Comparison of ENCODE assay signal across 8 cellular contexts in genomic region chr10:94279835-94280709, GRCh38.
DNase-seq lines count a peak whose midpoint lies in the region; ATAC-seq, FAIRE-seq and TF ChIP-seq lines count a peak whose summit lies in the region.

No MANE protein-coding gene starts in this region.

- H3K36me3 ChIP-seq in Loucy (ENCODE audit: insufficient read depth, low read length) (no peaks in the 10 kb centered on the region), K562 (ENCODE audit: control insufficient read depth, insufficient read depth, low read length) (no peaks in the 10 kb centered on the region)

- H3K4me1 ChIP-seq in Loucy (ENCODE audit: insufficient read depth, low read length, poor library complexity, severe bottlenecking) = no peaks in the 10 kb centered on the region
- H3K4me1 ChIP-seq in K562 (replicated peaks in 1 of 2; ENCODE audit: control insufficient read depth in 2 of 2, insufficient read depth in 2 of 2, low read length in 2 of 2) = no peaks in the 10 kb centered on the region

- intact Hi-C loops in K562 (cut with micrococcal nuclease) = loop anchor here (2.0 kb wide), 2 partner anchors 41 to 165 kb away; no protein-coding TSS in a partner anchor

- H3K9ac ChIP-seq in Loucy (ENCODE audit: low read depth, low read length, poor library complexity, severe bottlenecking) (no peak overlapping the region), K562 (ENCODE audit: insufficient read depth in 1 of 2, low read depth in 2 of 2, low read length in 2 of 2) (no peak overlapping the region)

- H3K27me3 ChIP-seq in Loucy (ENCODE audit: insufficient read depth, low read length, poor library complexity, severe bottlenecking) = no peaks in the 10 kb centered on the region
- no peaks in the 10 kb centered on the region for H3K27me3 ChIP-seq in K562 (ENCODE audit: control insufficient read depth in 2 of 2, insufficient read depth in 2 of 2, low read length in 2 of 2)

- H2AFZ ChIP-seq in Loucy (ENCODE audit: low read length) (peak overlapping the region; percentile 55), K562 (ENCODE audit: low read depth, low read length) (no peak overlapping the region)

- ATAC-seq in GM21515 (IDR thresholded peaks at IDR 0.05; ENCODE audit: unreplicated experiment) (peak; percentile 83), K562 (peak; percentile 91), HG03025 (IDR thresholded peaks at IDR 0.05; ENCODE audit: low FRiP score, unreplicated experiment) (no peak)

- POLR2A ChIA-PET in K562 (lab: Yijun Ruan, JAX) = no interaction called here

- TF ChIP-seq POLR2A in K562 (conservative IDR thresholded peaks at IDR 0.05) = no peak

- no peaks in the 10 kb centered on the region for H4K20me1 ChIP-seq in Loucy (ENCODE audit: insufficient read depth, low read length, poor library complexity, severe bottlenecking)
- H4K20me1 ChIP-seq in K562 (replicated peaks; ENCODE audit: control insufficient read depth, insufficient read depth, low read length) = no peaks in the 10 kb centered on the region

- H3K9me2 ChIP-seq in Loucy (replicated peaks; ENCODE audit: low read depth, low read length) = no peaks in the 10 kb centered on the region

- H3K79me2 ChIP-seq in Loucy (ENCODE audit: insufficient read depth, low read length) (no peaks in the 10 kb centered on the region), K562 (ENCODE audit: control insufficient read depth, insufficient read depth, low read length) (no peaks in the 10 kb centered on the region)

- H3F3A ChIP-seq in Loucy (ENCODE audit: low read depth) = no peaks in the 10 kb centered on the region

- no peaks in the 10 kb centered on the region for H3K9me1 ChIP-seq in K562 (ENCODE audit: control insufficient read depth, insufficient read depth, low read length)

- BruUV-seq in K562 (replicated peaks; lab: Mats Ljungman, UMichigan) = no TSS peak

- TF ChIP-seq CTCF in Loucy (conservative IDR thresholded peaks at IDR 0.05; ENCODE audit: low read length) (peak; percentile 97), K562 (IDR thresholded peaks at IDR 0.05 in 2 of 3, conservative IDR thresholded peaks at IDR 0.05 in 1 of 3; ENCODE audit: insufficient read depth in 2 of 3, low read depth in 1 of 3, low read length in 3 of 3) (peak; percentile 73 to 84 (median 75))

- no peak overlapping the region for H3K4me2 ChIP-seq in Loucy (ENCODE audit: low read depth, low read length, poor library complexity, severe bottlenecking)
- H3K4me2 ChIP-seq in K562 (ENCODE audit: insufficient read depth, low read length) = no peak overlapping the region

- CTCF ChIA-PET in K562 (lab: Yijun Ruan, JAX; ENCODE audit: low intra/inter-chr PET ratio) = interaction anchor here (1.2 to 1.6 kb wide), 2 partner anchors 40 to 164 kb away, joined by 4 to 13 read pairs; no protein-coding TSS in a partner anchor

- TF ChIP-seq EP300 in K562 (IDR thresholded peaks at IDR 0.05; ENCODE audit: low read length) = no peak

- H3K27ac ChIP-seq in K562 (ENCODE audit: extremely low read depth, low read depth, low read length) = no peak overlapping the region

- no peaks in the 10 kb centered on the region for H3K9me3 ChIP-seq in Loucy (ENCODE audit: insufficient read depth, low read depth, low read length)
- H3K9me3 ChIP-seq in K562 (replicated peaks; ENCODE audit: control insufficient read depth, insufficient read depth, low read depth, low read length) = no peaks in the 10 kb centered on the region

- peak; percentile 36 to 72 for TF ChIP-seq RAD21 in K562 (CRISPR knock-in tag; conservative IDR thresholded peaks at IDR 0.05 in 1 of 2, IDR thresholded peaks at IDR 0.05 in 1 of 2)

- peak; percentile 67 for DNase-seq in DMS53 treated with DMSO at 0.1 percent for 48 hours (lab: John Stamatoyannopoulos, UW; ENCODE audit: unreplicated experiment)
- DNase-seq in K562 (ENCODE audit: extremely low read depth in 1 of 4, low spot score in 3 of 4) = peak; percentile 51 to 63 (median 56)
- peak; percentile 73 for DNase-seq in iris pigment epithelial cell (ENCODE audit: low read depth)
- DNase-seq in stimulated activated CD4-positive, alpha-beta T cell treated with anti-CD3 and anti-CD28 coated beads, Interleukin-4, amount 100 ng/mL, for 4 hours = peak; percentile 21 to 60

- in situ Hi-C loops in K562 (cut with MboI) = no loop called here

- H3K4me3 ChIP-seq in Loucy (ENCODE audit: low read length, poor library complexity, severe bottlenecking) = no peak overlapping the region
- no peak overlapping the region for H3K4me3 ChIP-seq in K562

- 15% methylated on average over 14 of the region's 14 CpGs for WGBS in K562 (ENCODE audit: insufficient coverage, low coverage, missing lambda C conversion rate)

- FAIRE-seq in TTC549 (lab: Jason Lieb, UNC) = peak; percentile 58
- FAIRE-seq in K562 (lab: Jason Lieb, UNC) = peak; percentile 90

TF ChIP-seq in K562, 482 proteins besides CTCF, POLR2A, EP300 and RAD21:
- TF ChIP-seq, protein P1, sequence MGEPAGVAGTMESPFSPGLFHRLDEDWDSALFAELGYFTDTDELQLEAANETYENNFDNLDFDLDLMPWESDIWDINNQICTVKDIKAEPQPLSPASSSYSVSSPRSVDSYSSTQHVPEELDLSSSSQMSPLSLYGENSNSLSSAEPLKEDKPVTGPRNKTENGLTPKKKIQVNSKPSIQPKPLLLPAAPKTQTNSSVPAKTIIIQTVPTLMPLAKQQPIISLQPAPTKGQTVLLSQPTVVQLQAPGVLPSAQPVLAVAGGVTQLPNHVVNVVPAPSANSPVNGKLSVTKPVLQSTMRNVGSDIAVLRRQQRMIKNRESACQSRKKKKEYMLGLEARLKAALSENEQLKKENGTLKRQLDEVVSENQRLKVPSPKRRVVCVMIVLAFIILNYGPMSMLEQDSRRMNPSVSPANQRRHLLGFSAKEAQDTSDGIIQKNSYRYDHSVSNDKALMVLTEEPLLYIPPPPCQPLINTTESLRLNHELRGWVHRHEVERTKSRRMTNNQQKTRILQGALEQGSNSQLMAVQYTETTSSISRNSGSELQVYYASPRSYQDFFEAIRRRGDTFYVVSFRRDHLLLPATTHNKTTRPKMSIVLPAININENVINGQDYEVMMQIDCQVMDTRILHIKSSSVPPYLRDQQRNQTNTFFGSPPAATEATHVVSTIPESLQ (CRISPR knock-in tag; IDR thresholded peaks at IDR 0.05) = no peak
- TF ChIP-seq ATF3 (IDR thresholded peaks at IDR 0.05) (peak; percentile 22; the same call in 1 of the 2 replicates), ATF3 (CRISPR knock-in tag; conservative IDR thresholded peaks at IDR 0.05) (no peak), POU5F1 (IDR thresholded peaks at IDR 0.05; ENCODE audit: borderline replicate concordance, low read depth, low read length, partially characterized antibody) (no peak), RBM39 (optimal IDR thresholded peaks at IDR 0.05; ENCODE audit: low read depth, low read length) (no peak), HDAC8 (tag; IDR thresholded peaks at IDR 0.05) (no peak), SMC3 (conservative IDR thresholded peaks at IDR 0.05; ENCODE audit: insufficient read depth, low read depth, low read length) (peak; percentile 57), YY1 (IDR thresholded peaks at IDR 0.05; ENCODE audit: borderline replicate concordance in 1 of 3, control insufficient read depth in 1 of 3, extremely low read depth in 1 of 3, insufficient read depth in 3 of 3, insufficient read length in 1 of 3, insufficient replicate concordance in 2 of 3, low read depth in 1 of 3, low read length in 2 of 3) (no peak), GABPA (tag; conservative IDR thresholded peaks at IDR 0.05; ENCODE audit: low read depth) (no peak), MEIS2 (IDR thresholded peaks at IDR 0.05; ENCODE audit: partially characterized antibody) (no peak), PHF20 (IDR thresholded peaks at IDR 0.05; ENCODE audit: partially characterized antibody) (no peak), ZNF778 (CRISPR knock-in tag; IDR thresholded peaks at IDR 0.05) (no peak)
- TF ChIP-seq, protein P2, sequence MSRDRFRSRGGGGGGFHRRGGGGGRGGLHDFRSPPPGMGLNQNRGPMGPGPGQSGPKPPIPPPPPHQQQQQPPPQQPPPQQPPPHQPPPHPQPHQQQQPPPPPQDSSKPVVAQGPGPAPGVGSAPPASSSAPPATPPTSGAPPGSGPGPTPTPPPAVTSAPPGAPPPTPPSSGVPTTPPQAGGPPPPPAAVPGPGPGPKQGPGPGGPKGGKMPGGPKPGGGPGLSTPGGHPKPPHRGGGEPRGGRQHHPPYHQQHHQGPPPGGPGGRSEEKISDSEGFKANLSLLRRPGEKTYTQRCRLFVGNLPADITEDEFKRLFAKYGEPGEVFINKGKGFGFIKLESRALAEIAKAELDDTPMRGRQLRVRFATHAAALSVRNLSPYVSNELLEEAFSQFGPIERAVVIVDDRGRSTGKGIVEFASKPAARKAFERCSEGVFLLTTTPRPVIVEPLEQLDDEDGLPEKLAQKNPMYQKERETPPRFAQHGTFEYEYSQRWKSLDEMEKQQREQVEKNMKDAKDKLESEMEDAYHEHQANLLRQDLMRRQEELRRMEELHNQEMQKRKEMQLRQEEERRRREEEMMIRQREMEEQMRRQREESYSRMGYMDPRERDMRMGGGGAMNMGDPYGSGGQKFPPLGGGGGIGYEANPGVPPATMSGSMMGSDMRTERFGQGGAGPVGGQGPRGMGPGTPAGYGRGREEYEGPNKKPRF (IDR thresholded peaks at IDR 0.05; ENCODE audit: low read depth, low read length) = no peak
- TF ChIP-seq, protein P3, sequence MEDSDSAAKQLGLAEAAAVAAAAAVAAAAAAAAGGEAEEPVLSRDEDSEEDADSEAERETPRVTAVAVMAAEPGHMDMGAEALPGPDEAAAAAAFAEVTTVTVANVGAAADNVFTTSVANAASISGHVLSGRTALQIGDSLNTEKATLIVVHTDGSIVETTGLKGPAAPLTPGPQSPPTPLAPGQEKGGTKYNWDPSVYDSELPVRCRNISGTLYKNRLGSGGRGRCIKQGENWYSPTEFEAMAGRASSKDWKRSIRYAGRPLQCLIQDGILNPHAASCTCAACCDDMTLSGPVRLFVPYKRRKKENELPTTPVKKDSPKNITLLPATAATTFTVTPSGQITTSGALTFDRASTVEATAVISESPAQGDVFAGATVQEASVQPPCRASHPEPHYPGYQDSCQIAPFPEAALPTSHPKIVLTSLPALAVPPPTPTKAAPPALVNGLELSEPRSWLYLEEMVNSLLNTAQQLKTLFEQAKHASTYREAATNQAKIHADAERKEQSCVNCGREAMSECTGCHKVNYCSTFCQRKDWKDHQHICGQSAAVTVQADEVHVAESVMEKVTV (CRISPR knock-in tag; IDR thresholded peaks at IDR 0.05) = 0 out of 2 replicates have a peak, but pooled peaks have one; percentile 5
TF ChIP-seq in K562: peak in this region for 3.
